In the genomic region with DNA sequence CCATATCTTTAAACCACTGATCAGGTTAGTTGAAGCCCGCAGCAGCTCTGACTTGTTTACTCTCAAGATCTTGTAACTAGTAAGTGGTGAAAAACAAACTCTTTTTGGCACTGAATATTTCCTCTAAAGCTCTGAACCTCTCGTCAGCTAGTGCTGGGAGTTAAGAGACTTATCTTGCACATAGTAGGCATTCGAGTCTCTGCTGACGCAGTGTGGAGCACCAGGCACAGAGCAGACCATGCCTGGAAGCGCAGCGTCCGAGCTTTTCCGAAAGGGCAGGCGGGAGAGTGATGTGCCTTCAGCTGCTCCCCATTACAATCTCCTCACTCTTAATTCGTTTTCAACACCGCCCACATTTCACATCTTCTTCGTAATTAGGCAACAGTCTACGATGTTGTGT, we compare ENCODE assay signal across 11 cellular contexts.
DNase-seq lines count a peak whose midpoint lies in the region; ATAC-seq, FAIRE-seq and TF ChIP-seq lines count a peak whose summit lies in the region.
"Had no signal": no experiment of that assay in that cellular context is flagged by ENCODE, and none has a peak within 500 bp of the region (broad histone marks: within the 10 kb centered on the region; RNA-seq: fewer than 3 reads in every experiment).

No MANE protein-coding gene starts in this region.

- no peaks in the 10 kb centered on the region for H3K27me3 Mint-ChIP-seq in CD4-positive, alpha-beta memory T cell

- H3K56ac ChIP-seq in mesendoderm (ENCODE audit: low read length) = no peak overlapping the region

- CTCF ChIA-PET in CD4-positive, alpha-beta memory T cell (lab: Charles Lee; ENCODE audit: partially characterized antibody) = interaction anchor here (0.7 to 3.5 kb wide), 6 partner anchors 16 to 185 kb away, joined by 3 to 15 read pairs (median 4); partner anchors contain the start of gene HIC1

- no peak for ATAC-seq in HG03571 (IDR thresholded peaks at IDR 0.05; ENCODE audit: unreplicated experiment)

- H3K79me2 ChIP-seq in mesendoderm (ENCODE audit: control insufficient read depth, insufficient read depth, low read length) = no peaks in the 10 kb centered on the region

- no peak overlapping the region for H2BK15ac ChIP-seq in mesendoderm (replicated peaks; ENCODE audit: low read depth)

- H3K4me2 ChIP-seq in mesendoderm (ENCODE audit: low read length) = no peak overlapping the region

- H3K9me3 Mint-ChIP-seq in CD4-positive, alpha-beta memory T cell = no peaks in the 10 kb centered on the region

- no peaks in the 10 kb centered on the region for H3K4me1 ChIP-seq in CD4-positive, alpha-beta memory T cell (ENCODE audit: insufficient read depth, low read length)
- H3K4me1 ChIP-seq in colonic mucosa = no peaks in the 10 kb centered on the region
- H3K4me1 ChIP-seq in rectal smooth muscle tissue (ENCODE audit: control insufficient read depth, insufficient read depth, low read length) = peaks cover 27% of the 10 kb centered on the region
- H3K4me1 ChIP-seq in mesendoderm (ENCODE audit: control insufficient read depth, low read depth, low read length) = no peaks in the 10 kb centered on the region

- peaks cover 37 to 61% of the 10 kb centered on the region in 2 donors for H3K36me3 Mint-ChIP-seq in CD4-positive, alpha-beta memory T cell

- no peak for DNase-seq in CD4-positive, alpha-beta memory T cell
- DNase-seq in HTR-8/SVneo (ENCODE audit: insufficient read length, low spot score) (no peak), colonic mucosa (no peak), mesendoderm (no peak), AG08395 (ENCODE audit: low spot score) (no peak), NCI-H1048 (lab: John Stamatoyannopoulos, UW) (no peak)
- DNase-seq: SHP77 had no signal

- peaks cover 15 to 27% (median 22%) of the 10 kb centered on the region in 4 donors for H3K4me1 Mint-ChIP-seq in CD4-positive, alpha-beta memory T cell

- H3K9ac ChIP-seq in colonic mucosa (ENCODE audit: low read depth in 2 of 2, low read length in 2 of 2) (no peak overlapping the region), rectal smooth muscle tissue (ENCODE audit: low read length) (no peak overlapping the region), mesendoderm (ENCODE audit: low read length) (no peak overlapping the region)

- H3K79me1 ChIP-seq in mesendoderm (ENCODE audit: low read length) = no peaks in the 10 kb centered on the region

- no peak overlapping the region for H3K27ac ChIP-seq in CD4-positive, alpha-beta memory T cell (ENCODE audit: low read depth, low read length)
- H3K27ac ChIP-seq in colonic mucosa (peak overlapping the region; percentile 51), rectal smooth muscle tissue (ENCODE audit: low read depth, low read length) (peak overlapping the region; percentile 80), mesendoderm (ENCODE audit: low read depth, low read length) (no peak overlapping the region)
- H3K27ac ChIP-seq: neutrophil had no signal

- H2AK5ac ChIP-seq in mesendoderm (ENCODE audit: low read length) = no peak overlapping the region

- no peak overlapping the region for H4K8ac ChIP-seq in mesendoderm (ENCODE audit: low read depth, low read length)

- H4K5ac ChIP-seq in mesendoderm (ENCODE audit: low read length) = no peak overlapping the region

- intact Hi-C loops in CD4-positive, alpha-beta memory T cell (cut with micrococcal nuclease) = no loop called here
- intact Hi-C loops in colonic mucosa (cut with DNase I) = loop anchor here (10.0 kb wide), 1 partner anchor 356 kb away; no protein-coding TSS in a partner anchor

- H2BK120ac ChIP-seq in mesendoderm (ENCODE audit: low read depth, low read length) = no peak overlapping the region

- H3K27ac Mint-ChIP-seq in CD4-positive, alpha-beta memory T cell = peak overlapping the region in 6 of 7 donors; percentile 26 to 90 (median 67)

- no peak for TF ChIP-seq CTCF in colonic mucosa (IDR thresholded peaks at IDR 0.05)

- H3K27me3 ChIP-seq in CD4-positive, alpha-beta memory T cell (ENCODE audit: insufficient read depth, low read length) = no peaks in the 10 kb centered on the region
- H3K27me3 ChIP-seq in colonic mucosa (no peaks in the 10 kb centered on the region), rectal smooth muscle tissue (ENCODE audit: control insufficient read depth, insufficient read depth, low read length) (no peaks in the 10 kb centered on the region), mesendoderm (ENCODE audit: insufficient read depth, low read length, poor library complexity) (no peaks in the 10 kb centered on the region)
- H3K27me3 ChIP-seq: neutrophil had no signal

- H3K4me3 Mint-ChIP-seq in CD4-positive, alpha-beta memory T cell = peak overlapping the region in 3 of 8 donors; percentile 1 to 24 (median 3)

- H2BK5ac ChIP-seq in mesendoderm (ENCODE audit: low read length) = no peak overlapping the region

- POLR2A ChIA-PET in CD4-positive, alpha-beta memory T cell (lab: Charles Lee; ENCODE audit: partially characterized antibody) = interaction anchor here (1.0 to 2.4 kb wide), 6 partner anchors 18 to 187 kb away, joined by 3 to 18 read pairs (median 4); partner anchors contain the start of genes HIC1, SMG6 and SRR

- no peak overlapping the region for H3K18ac ChIP-seq in mesendoderm (ENCODE audit: low read length)

- no peak overlapping the region for H3K23ac ChIP-seq in mesendoderm (ENCODE audit: low read length)

- H3K4me3 ChIP-seq in CD4-positive, alpha-beta memory T cell (ENCODE audit: low read length in 2 of 2) = no peak overlapping the region
- H3K4me3 ChIP-seq in colonic mucosa = no peak overlapping the region
- H3K4me3 ChIP-seq in rectal smooth muscle tissue (ENCODE audit: low read length) = no peak overlapping the region
- H3K4me3 ChIP-seq in mesendoderm (ENCODE audit: low read length) = no peak overlapping the region

- peak; percentile 9 for FAIRE-seq in HTR-8/SVneo (lab: Jason Lieb, UNC)
- FAIRE-seq: D721Med had no signal

- WGBS in mesendoderm (ENCODE audit: extremely low coverage, insufficient coverage, low lambda C conversion rate) = no CpG with 5 or more reads among the region's 13 CpGs

- no peaks in the 10 kb centered on the region for H3K9me3 ChIP-seq in CD4-positive, alpha-beta memory T cell (ENCODE audit: control insufficient read depth in 1 of 2, low read length in 2 of 2)
- no peaks in the 10 kb centered on the region for H3K9me3 ChIP-seq in colonic mucosa
- H3K9me3 ChIP-seq: neutrophil had no signal

- H3K4ac ChIP-seq in mesendoderm (ENCODE audit: low read depth, low read length) = no peak overlapping the region

- peaks cover 30% of the 10 kb centered on the region for H3K36me3 ChIP-seq in CD4-positive, alpha-beta memory T cell (ENCODE audit: insufficient read depth, low read length)
- no peaks in the 10 kb centered on the region for H3K36me3 ChIP-seq in colonic mucosa
- peaks cover 6% of the 10 kb centered on the region for H3K36me3 ChIP-seq in rectal smooth muscle tissue (ENCODE audit: control insufficient read depth, insufficient read depth, low read length)
- H3K36me3 ChIP-seq in mesendoderm (ENCODE audit: control insufficient read depth, insufficient read depth, low read length) = peaks cover 2% of the 10 kb centered on the region

Comparison
In these comparisons a context has a peak if more than half of its experiments do, and no peak if none do; other contexts are left out.
1. H3K27ac ChIP-seq: peak in colonic mucosa (single experiment) and rectal smooth muscle tissue (single experiment); none in CD4-positive, alpha-beta memory T cell (single experiment) and mesendoderm (single experiment).